In genomic region chr7:125256446-125256845, GRCh38 we compare ENCODE assay signal across 1 cellular context.
TF ChIP-seq lines count a peak whose summit lies in the region.

No MANE protein-coding gene starts in this region.

TF ChIP-seq in WTC11, 78 proteins besides CTCF, POLR2A, EP300 and RAD21:
- 0 out of 2 replicates have a peak, but pooled peaks have one; percentile 14 for TF ChIP-seq ZNF425 (CRISPR knock-in tag; conservative IDR thresholded peaks at IDR 0.05)
- no peak for TF ChIP-seq PRDM15 (CRISPR knock-in tag; IDR thresholded peaks at IDR 0.05)
